20 cellular contexts compared by ENCODE assay signal in genomic region chr7:148481965-148482626, GRCh38.
DNase-seq lines count a peak whose midpoint lies in the region; ATAC-seq, FAIRE-seq and TF ChIP-seq lines count a peak whose summit lies in the region.
"Had no signal": no experiment of that assay in that cellular context is flagged by ENCODE, and none has a peak within 500 bp of the region (broad histone marks: within the 10 kb centered on the region; RNA-seq: fewer than 3 reads in every experiment).

No MANE protein-coding gene starts in this region.

- H2AFZ ChIP-seq in SK-N-SH (ENCODE audit: low read depth) (no peak overlapping the region), keratinocyte (ENCODE audit: control insufficient read depth, low read length) (peak overlapping the region; percentile 79)

- no peak overlapping the region for H3K4me3 ChIP-seq in Caco-2 (ENCODE audit: low read depth, low read length)
- no peak overlapping the region; a peak in 1 of 4 replicates for H3K4me3 ChIP-seq in SK-N-SH (ENCODE audit: low read depth in 2 of 2, low read length in 1 of 2)
- peak overlapping the region in 1 of 3 experiments; percentile 28 for H3K4me3 ChIP-seq in keratinocyte (ENCODE audit: control insufficient read depth in 2 of 3, extremely low read depth in 1 of 3, insufficient read depth in 2 of 3, low read depth in 1 of 3, low read length in 3 of 3)
- no peak overlapping the region for H3K4me3 ChIP-seq in pancreas
- H3K4me3 ChIP-seq: testis had no signal

- no peak for TF ChIP-seq RAD21 in SK-N-SH (IDR thresholded peaks at IDR 0.05; ENCODE audit: low read length)

- WGBS in SK-N-SH (ENCODE audit: low lambda C conversion rate) = 53% methylated on average over 19 of the region's 19 CpGs
- 64 to 71% methylated on average over 19 of the region's 19 CpGs for WGBS in pancreas, 2 donors

- H3K9me3 ChIP-seq in Caco-2 (no peaks in the 10 kb centered on the region), SK-N-SH (no peaks in the 10 kb centered on the region), keratinocyte (ENCODE audit: control insufficient read depth, low read depth, low read length) (no peaks in the 10 kb centered on the region), pancreas (no peaks in the 10 kb centered on the region)
- H3K9me3 ChIP-seq: testis had no signal

- CTCF ChIA-PET in Caco-2 (lab: Charles Lee) = interaction anchor here (1.6 kb wide), 1 partner anchor 217 kb away, joined by 4 read pairs; no protein-coding TSS in a partner anchor
- CTCF ChIA-PET in SK-N-SH (lab: Yijun Ruan, JAX) = interaction anchor here (0.6 to 3.7 kb wide), 16 partner anchors 9 to 482 kb away, joined by 3 to 21 read pairs (median 4); no protein-coding TSS in a partner anchor

- peaks cover 36% of the 10 kb centered on the region for H3K4me1 Mint-ChIP-seq in Caco-2 (ENCODE audit: low read depth, unreplicated experiment)
- H3K4me1 Mint-ChIP-seq: CD14-positive monocyte had no signal

- POLR2A ChIA-PET in Caco-2 (lab: Charles Lee) (no interaction called here), SK-N-SH (lab: Yijun Ruan, JAX) (interaction anchor here (0.6 to 1.2 kb wide), 2 partner anchors 177 to 194 kb away, joined by 4 to 5 read pairs; no protein-coding TSS in a partner anchor)

- no peak overlapping the region for H3K4me2 ChIP-seq in SK-N-SH
- peak overlapping the region; percentile 70 for H3K4me2 ChIP-seq in keratinocyte (ENCODE audit: control insufficient read depth, extremely low read depth, insufficient read depth, low read depth, low read length)

- no peaks in the 10 kb centered on the region for H3K36me3 Mint-ChIP-seq in Caco-2 (ENCODE audit: insufficient read depth, unreplicated experiment)
- H3K36me3 Mint-ChIP-seq: CD14-positive monocyte, memory B cell, naive B cell had no signal

- no peaks in the 10 kb centered on the region for H3K9me2 ChIP-seq in SK-N-SH

- H3K9me3 Mint-ChIP-seq in Caco-2 (ENCODE audit: unreplicated experiment) = no peaks in the 10 kb centered on the region
- H3K9me3 Mint-ChIP-seq: memory B cell, naive B cell had no signal

- TF ChIP-seq EP300 in SK-N-SH (IDR thresholded peaks at IDR 0.05; ENCODE audit: borderline replicate concordance in 1 of 2, low read depth in 1 of 2, low read length in 1 of 2) = peak in 1 of 2 experiments; percentile 66; a peak in 2 of 4 replicates

- dilution Hi-C loops in keratinocyte (cut with MboI; ENCODE audit: extremely low pct_ligation_motif_present, low sequenced_read_pairs) = no loop called here

- no peaks in the 10 kb centered on the region for H3F3A ChIP-seq in SK-N-SH (replicated peaks; ENCODE audit: insufficient read depth)

- no peaks in the 10 kb centered on the region for H3K36me3 ChIP-seq in Caco-2 (ENCODE audit: control insufficient read depth, insufficient read depth, low read length)
- H3K36me3 ChIP-seq in SK-N-SH (replicated peaks in 1 of 2; ENCODE audit: control insufficient read depth in 1 of 2, insufficient read depth in 2 of 2, low read length in 1 of 2) = no peaks in the 10 kb centered on the region
- no peaks in the 10 kb centered on the region for H3K36me3 ChIP-seq in keratinocyte (ENCODE audit: control insufficient read depth in 2 of 2, extremely low read depth in 1 of 2, insufficient read depth in 2 of 2, low read length in 2 of 2)
- H3K36me3 ChIP-seq in pancreas = no peaks in the 10 kb centered on the region
- H3K36me3 ChIP-seq: brain microvascular endothelial cell had no signal

- TF ChIP-seq CTCF in Caco-2 (IDR thresholded peaks at IDR 0.05; ENCODE audit: insufficient read depth in 1 of 2, low read depth in 1 of 2, low read length in 1 of 2, severe bottlenecking in 1 of 2, unreplicated experiment in 1 of 2) (no peak), SK-N-SH (IDR thresholded peaks at IDR 0.05) (no peak), keratinocyte (optimal IDR thresholded peaks at IDR 0.05 in 1 of 3, IDR thresholded peaks at IDR 0.05 in 1 of 3, conservative IDR thresholded peaks at IDR 0.05 in 1 of 3; ENCODE audit: extremely low read depth in 1 of 3, insufficient read depth in 2 of 3, low read length in 3 of 3) (no peak), pancreas (IDR thresholded peaks at IDR 0.05) (no peak)

- no peak overlapping the region for H3K4me3 Mint-ChIP-seq in Caco-2 (ENCODE audit: unreplicated experiment)
- H3K4me3 Mint-ChIP-seq: CD14-positive monocyte had no signal

- FAIRE-seq in keratinocyte (lab: Jason Lieb, UNC) = peak; percentile 81
- FAIRE-seq in pancreas (lab: Jason Lieb, UNC) = no peak

- peak overlapping the region; percentile 51 for H3K27ac Mint-ChIP-seq in Caco-2 (ENCODE audit: unreplicated experiment)
- H3K27ac Mint-ChIP-seq: CD14-positive monocyte, memory B cell had no signal

- DNase-seq in Caco-2 (peak in 1 of 2 experiments; percentile 47), NCI-H1694 treated with DMSO at 0.1 percent for 48 hours (lab: John Stamatoyannopoulos, UW) (peak; percentile 70), SK-N-SH (peak; percentile 76), keratinocyte (ENCODE audit: low read depth, low spot score) (peak; percentile 13), pancreas (no peak), NCI-H1092 treated with DMSO at 0.1 percent for 48 hours (lab: John Stamatoyannopoulos, UW) (no peak)
- DNase-seq in stimulated activated CD4-positive, alpha-beta T cell treated with anti-CD3 and anti-CD28 coated beads, Interleukin-2, amount 100 ng/mL, for 24 hours = no peak
- DNase-seq: activated CD4-positive, alpha-beta T cell treated with anti-CD3 and anti-CD28 coated beads for 4 hours; brain microvascular endothelial cell; DMS153; foreskin fibroblast; GF-D8; naive B cell; NCI-H1092; NCI-H2081 treated with DMSO at 0.1 percent for 48 hours; testis had no signal

- H3K4me1 ChIP-seq in Caco-2 (peaks cover 14% of the 10 kb centered on the region), SK-N-SH (ENCODE audit: control insufficient read depth in 1 of 2, insufficient read depth in 2 of 2, low read depth in 1 of 2, low read length in 1 of 2) (peaks cover 0 to 10% of the 10 kb centered on the region in 2 experiments; a peak in 2 of 4 replicates), keratinocyte (ENCODE audit: control insufficient read depth, extremely low read depth, insufficient read depth, low read length) (peaks cover 20% of the 10 kb centered on the region), pancreas (no peaks in the 10 kb centered on the region)
- H3K4me1 ChIP-seq: testis had no signal

- no peaks in the 10 kb centered on the region for H3K27me3 Mint-ChIP-seq in Caco-2 (ENCODE audit: insufficient read depth, unreplicated experiment)
- H3K27me3 Mint-ChIP-seq: naive B cell had no signal

- H4K20me1 ChIP-seq in SK-N-SH (ENCODE audit: insufficient read depth) = no peaks in the 10 kb centered on the region
- H4K20me1 ChIP-seq in keratinocyte (ENCODE audit: control insufficient read depth, extremely low read depth, insufficient read depth, low read length) = no peaks in the 10 kb centered on the region

- no peak overlapping the region for H3K27ac ChIP-seq in SK-N-SH (ENCODE audit: low read depth in 2 of 2, low read length in 1 of 2)
- no peak overlapping the region for H3K27ac ChIP-seq in keratinocyte (ENCODE audit: control insufficient read depth, insufficient read depth, low read length)
- no peak overlapping the region for H3K27ac ChIP-seq in pancreas
- H3K27ac ChIP-seq: brain microvascular endothelial cell, epithelial cell of prostate, testis had no signal

- no TSS peak for BruUV-seq in Caco-2 (replicated peaks; lab: Mats Ljungman, UMichigan)

- H3K9ac ChIP-seq in SK-N-SH (no peak overlapping the region), keratinocyte (ENCODE audit: control insufficient read depth, extremely low read depth, insufficient read depth, low read length) (no peak overlapping the region)

- no peaks in the 10 kb centered on the region for H3K27me3 ChIP-seq in Caco-2 (replicated peaks; ENCODE audit: control insufficient read depth, insufficient read depth, low read length)
- no peaks in the 10 kb centered on the region for H3K27me3 ChIP-seq in SK-N-SH (ENCODE audit: insufficient read depth)
- H3K27me3 ChIP-seq in keratinocyte (ENCODE audit: control insufficient read depth, extremely low read depth, insufficient read depth, low read length) = no peaks in the 10 kb centered on the region
- H3K27me3 ChIP-seq in pancreas = no peaks in the 10 kb centered on the region
- H3K27me3 ChIP-seq: brain microvascular endothelial cell, testis had no signal

- intact Hi-C loops in Caco-2 (cut with micrococcal nuclease; ENCODE audit: unreplicated experiment) (loop anchor here (5.0 kb wide), 1 partner anchor 145 kb away; no protein-coding TSS in a partner anchor), pancreas (cut with DNase I) (no loop called here)

- ATAC-seq in pancreas (no peak), GM19324 (IDR thresholded peaks at IDR 0.05; ENCODE audit: low FRiP score, unreplicated experiment) (no peak)

- no peaks in the 10 kb centered on the region for H3K9me1 ChIP-seq in keratinocyte (ENCODE audit: control insufficient read depth, extremely low read depth, insufficient read depth, low read length)

- H3K79me2 ChIP-seq in SK-N-SH (ENCODE audit: insufficient read depth) (no peaks in the 10 kb centered on the region), keratinocyte (ENCODE audit: control insufficient read depth, insufficient read depth, low read length) (no peaks in the 10 kb centered on the region)

TF ChIP-seq in SK-N-SH, 30 proteins besides CTCF, POLR2A, EP300 and RAD21 (continues in another document):
- TF ChIP-seq GABPA (IDR thresholded peaks at IDR 0.05; ENCODE audit: low read depth) = no peak
- TF ChIP-seq FOXM1 (IDR thresholded peaks at IDR 0.05; ENCODE audit: low read depth) = no peak
- no peak for TF ChIP-seq CHD2 (IDR thresholded peaks at IDR 0.05; ENCODE audit: low read length, partially characterized antibody)
- TF ChIP-seq PBX3 (IDR thresholded peaks at IDR 0.05) = peak; percentile 21; the same call in 1 of the 2 replicates
- no peak for TF ChIP-seq NFIC (IDR thresholded peaks at IDR 0.05; ENCODE audit: borderline replicate concordance)
- no peak for TF ChIP-seq TAF1 (IDR thresholded peaks at IDR 0.05; ENCODE audit: borderline replicate concordance, low read depth, low read length)
- TF ChIP-seq FOSL2 (IDR thresholded peaks at IDR 0.05; ENCODE audit: borderline replicate concordance, low read depth) = no peak
- TF ChIP-seq JUND (IDR thresholded peaks at IDR 0.05) = no peak
- TF ChIP-seq RXRA (IDR thresholded peaks at IDR 0.05; ENCODE audit: borderline replicate concordance, low read depth) = no peak
- no peak for TF ChIP-seq FOXJ3 (CRISPR knock-in tag; IDR thresholded peaks at IDR 0.05)
- no peak for TF ChIP-seq MXI1 (IDR thresholded peaks at IDR 0.05; ENCODE audit: low read depth, low read length)
- no peak for TF ChIP-seq TCF12 (IDR thresholded peaks at IDR 0.05)

Comparison
In these comparisons a context has a peak if more than half of its experiments do, and no peak if none do; other contexts are left out.
1. DNase-seq: peak in NCI-H1694 treated with DMSO at 0.1 percent for 48 hours (single experiment), SK-N-SH (single experiment) and keratinocyte (single experiment); none in pancreas (0 of 6), stimulated activated CD4-positive, alpha-beta T cell treated with anti-CD3 and anti-CD28 coated beads, Interleukin-2, amount 100 ng/mL, for 24 hours (0 of 2) and NCI-H1092 treated with DMSO at 0.1 percent for 48 hours (single experiment).